ENCODE assay signal across 9 cellular contexts in genomic region chr15:66703540-66703941, GRCh38. TPM values are rescaled to one million over a fixed set of nuclear protein-coding genes. Genes with fewer than 3 reads are reported as not detected.
DNase-seq lines count a peak whose midpoint lies in the region; ATAC-seq and TF ChIP-seq lines count a peak whose summit lies in the region.
"Had no signal": no experiment of that assay in that cellular context is flagged by ENCODE, and none has a peak within 500 bp of the region (broad histone marks: within the 10 kb centered on the region; RNA-seq: fewer than 3 reads in every experiment).

No MANE protein-coding gene starts in this region.

- DNase-seq in GM12865 (ENCODE audit: low read depth) (peak; percentile 37), NCI-H1105 (lab: John Stamatoyannopoulos, UW) (peak; percentile 24), ecto neural progenitor cell (ENCODE audit: low spot score) (peak; percentile 58), myocyte (ENCODE audit: low read depth) (peak; percentile 53), foreskin keratinocyte (no peak), Karpas-422 (no peak), GM19240 (ENCODE audit: insufficient read length, low spot score) (no peak)
- no peak for DNase-seq in stimulated activated naive CD4-positive, alpha-beta T cell treated with Interleukin-2 at 50 U/mL for 16 hours (lab: John Stamatoyannopoulos, UW)

- no peak overlapping the region for H3K27ac ChIP-seq in foreskin keratinocyte
- H3K27ac ChIP-seq in Karpas-422 (ENCODE audit: low read length), result no peak overlapping the region

- no peak overlapping the region for H3K9ac ChIP-seq in Karpas-422 (ENCODE audit: low read length)

- no peaks in the 10 kb centered on the region for H4K20me1 ChIP-seq in Karpas-422 (ENCODE audit: insufficient read depth, low read depth, low read length)

- H2AFZ ChIP-seq in Karpas-422 (ENCODE audit: low read length), result no peak overlapping the region

- no peaks in the 10 kb centered on the region for H3K9me3 ChIP-seq in Karpas-422 (ENCODE audit: low read length)

- TF ChIP-seq CTCF in GM12865 (IDR thresholded peaks at IDR 0.05; ENCODE audit: insufficient read depth, low read depth, low read length, missing control alignments) (no peak), foreskin keratinocyte (conservative IDR thresholded peaks at IDR 0.05) (no peak)

- H3K4me1 ChIP-seq in foreskin keratinocyte (peaks cover 3% of the 10 kb centered on the region), Karpas-422 (ENCODE audit: low read length) (peaks cover 22% of the 10 kb centered on the region)

- 0 out of 2 replicates have a peak overlapping the region, but pooled peaks have one; percentile 2 for H3K4me3 ChIP-seq in GM12865 (ENCODE audit: low read depth, low read length)
- H3K4me3 ChIP-seq in Karpas-422 (ENCODE audit: low read length), result no peak overlapping the region

- no peak overlapping the region for H3K4me2 ChIP-seq in Karpas-422 (ENCODE audit: low read depth, low read length, poor library complexity, severe bottlenecking)

- no peaks in the 10 kb centered on the region for H3K36me3 ChIP-seq in Karpas-422 (ENCODE audit: insufficient read depth, low read length)

- H3K9me2 ChIP-seq in Karpas-422 (replicated peaks; ENCODE audit: insufficient read depth, low read length), result no peaks in the 10 kb centered on the region

- ATAC-seq in foreskin keratinocyte, result no peak
- ATAC-seq: T-cell had no signal

- no peaks in the 10 kb centered on the region for H3K79me2 ChIP-seq in Karpas-422 (ENCODE audit: low read length)

- H3K27me3 ChIP-seq in foreskin keratinocyte, result peaks cover 45% of the 10 kb centered on the region
- H3K27me3 ChIP-seq in Karpas-422 (ENCODE audit: low read length), result no peaks in the 10 kb centered on the region

RNA-seq across cellular contexts. Expression of gene SMAD6, which starts 1.5 kb away (rescaled TPM):
- total RNA-seq in myocyte (2.5 and 3.5 TPM in 2 replicates), foreskin keratinocyte (0.10 TPM in 1 of 2 replicates, not detected in the other)
- polyA plus RNA-seq in myocyte (2012), result 1.2 TPM
- 0.02 and 0.03 TPM in 2 replicates for polyA plus RNA-seq in foreskin keratinocyte
- total RNA-seq in Karpas-422 (2014; rRNA removed; shearing (Covaris generic); ENCODE audit: low replicate concordance), result 0.89 and 1.8 TPM in 2 replicates

Comparison
In these comparisons a context has a peak if more than half of its experiments do, and no peak if none do; other contexts are left out.
1. DNase-seq: peak in GM12865 (single experiment), NCI-H1105 (single experiment), ecto neural progenitor cell (single experiment) and myocyte (single experiment); none in foreskin keratinocyte (0 of 2), stimulated activated naive CD4-positive, alpha-beta T cell treated with Interleukin-2 at 50 U/mL for 16 hours (single experiment), Karpas-422 (single experiment) and GM19240 (single experiment).